11 cellular contexts compared by ENCODE assay signal in the genomic region with DNA sequence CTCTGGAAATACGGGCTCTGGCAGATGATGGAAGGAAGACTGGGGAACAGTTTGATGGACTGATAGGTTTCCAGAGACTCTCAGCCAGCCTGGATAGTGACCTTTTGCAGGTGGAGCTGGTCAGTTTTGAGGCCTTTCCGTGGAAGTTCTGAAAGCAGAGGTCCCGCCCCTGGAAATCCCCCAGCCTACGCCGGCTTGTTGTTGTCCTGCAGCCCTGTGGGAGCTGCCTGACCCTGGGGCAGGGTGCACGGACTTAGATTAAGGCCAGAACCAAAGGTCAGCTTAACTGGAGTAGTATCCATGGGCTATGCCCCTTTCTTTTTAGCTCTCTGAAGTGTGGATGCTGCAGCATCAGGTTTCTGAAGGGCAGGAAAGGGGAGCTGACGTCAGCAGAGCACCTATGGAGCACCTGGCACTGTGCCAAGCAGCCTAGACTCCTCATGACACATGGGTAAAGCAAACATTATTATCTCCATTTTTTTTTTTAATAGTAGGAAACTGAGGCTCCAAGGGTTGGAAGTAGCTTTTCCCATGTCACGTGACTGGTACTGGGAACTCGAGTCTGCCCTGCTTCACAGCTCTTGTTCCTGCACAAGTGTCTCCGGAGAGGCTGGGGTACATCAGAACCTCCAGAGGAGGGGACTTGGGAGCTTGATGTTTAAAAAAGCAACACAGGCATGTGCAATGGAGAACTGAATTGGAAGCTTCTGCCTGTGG. TPM values are rescaled to one million over a fixed set of nuclear protein-coding genes. Genes with fewer than 3 reads are reported as not detected.
A peak's percentile ranks its signal among the peaks of the same experiment; 100 is the strongest.
DNase-seq lines count a peak whose midpoint lies in the region; ATAC-seq, FAIRE-seq and TF ChIP-seq lines count a peak whose summit lies in the region.
"Had no signal": no experiment of that assay in that cellular context is flagged by ENCODE, and none has a peak within 500 bp of the region (broad histone marks: within the 10 kb centered on the region; RNA-seq: fewer than 3 reads in every experiment).

No MANE protein-coding gene starts in this region.

- in situ Hi-C loops in gastrocnemius medialis (cut with MboI; ENCODE audit: low sequenced_read_pairs in 4 of 4), result no loop called here

- WGBS in A549 (ENCODE audit: missing lambda C conversion rate), result 12% methylated on average over 10 of the region's 10 CpGs
- WGBS in endodermal cell (ENCODE audit: insufficient coverage in 1 of 2, insufficient read length in 1 of 2), 2 experiments, result 51 to 79% methylated on average over 5 to 10 of the region's 10 CpGs

- H3K4me3 ChIP-seq in A549, result no peak overlapping the region
- H3K4me3 ChIP-seq in endodermal cell (ENCODE audit: low read length), result no peak overlapping the region
- H3K4me3 ChIP-seq in gastrocnemius medialis, result no peak overlapping the region
- H3K4me3 ChIP-seq: ascending aorta had no signal

- no peak overlapping the region for H3K9ac ChIP-seq in endodermal cell (ENCODE audit: extremely low read depth, low read length, poor library complexity, severe bottlenecking)

- FAIRE-seq in A549 (lab: Jason Lieb, UNC), result no peak

- peak in 1 of 2 experiments; percentile 65; a peak in 1 of 5 replicates for TF ChIP-seq EP300 in A549 (IDR thresholded peaks at IDR 0.05)

- H3K27me3 Mint-ChIP-seq in endodermal cell (ENCODE audit: insufficient read depth), result peaks cover 6% of the 10 kb centered on the region
- no peaks in the 10 kb centered on the region for H3K27me3 Mint-ChIP-seq in effector memory CD8-positive, alpha-beta T cell

- H3K36me3 Mint-ChIP-seq in endodermal cell (ENCODE audit: low read depth), result no peaks in the 10 kb centered on the region
- H3K36me3 Mint-ChIP-seq in effector memory CD8-positive, alpha-beta T cell (ENCODE audit: insufficient read depth), result peaks cover 5% of the 10 kb centered on the region

- no peak; a peak in 1 of 5 replicates for TF ChIP-seq RAD21 in A549 (conservative IDR thresholded peaks at IDR 0.05 in 1 of 2, IDR thresholded peaks at IDR 0.05 in 1 of 2)

- no peaks in the 10 kb centered on the region for H3K36me3 ChIP-seq in endodermal cell (ENCODE audit: control insufficient read depth, insufficient read depth, low read length)
- H3K36me3 ChIP-seq in gastrocnemius medialis, result no peaks in the 10 kb centered on the region
- H3K36me3 ChIP-seq: ascending aorta had no signal

- DNase-seq in A549 (ENCODE audit: low read depth in 1 of 2, low spot score in 1 of 2) (peak in 1 of 2 experiments; percentile 92), HK-2 (ENCODE audit: unreplicated experiment) (peak; percentile 59), NCI-H446 treated with DMSO at 0.1 percent for 48 hours (lab: John Stamatoyannopoulos, UW) (peak; percentile 47), endodermal cell (peak; percentile 52), gastrocnemius medialis (no peak)
- no peak for DNase-seq in effector memory CD8-positive, alpha-beta T cell
- DNase-seq: activated CD4-positive, alpha-beta T cell treated with anti-CD3 and anti-CD28 coated beads for 1 hour had no signal

- TF ChIP-seq POLR2A in A549 (IDR thresholded peaks at IDR 0.05; ENCODE audit: low read length) (no peak), gastrocnemius medialis (IDR thresholded peaks at IDR 0.05) (no peak)

- H3K4me1 ChIP-seq in A549 (peaks cover 74% of the 10 kb centered on the region), endodermal cell (ENCODE audit: control insufficient read depth, insufficient read depth, low read length) (peaks cover 12% of the 10 kb centered on the region), gastrocnemius medialis (peaks cover 0 to 11% of the 10 kb centered on the region in 2 donors)

- ATAC-seq in A549 (peak; percentile 42 to 76), HG03439 (IDR thresholded peaks at IDR 0.05; ENCODE audit: unreplicated experiment) (no peak), gastrocnemius medialis (no peak), HG02610 (IDR thresholded peaks at IDR 0.05; ENCODE audit: unreplicated experiment) (no peak)
- no peak for ATAC-seq in effector memory CD8-positive, alpha-beta T cell (replicated peaks)

- H3K9me3 Mint-ChIP-seq in endodermal cell, result no peaks in the 10 kb centered on the region
- no peaks in the 10 kb centered on the region for H3K9me3 Mint-ChIP-seq in effector memory CD8-positive, alpha-beta T cell
- H3K9me3 Mint-ChIP-seq: nephron had no signal

- no peaks in the 10 kb centered on the region for H3K27me3 ChIP-seq in endodermal cell (ENCODE audit: control insufficient read depth, insufficient read depth, low read length, poor library complexity, severe bottlenecking)
- H3K27me3 ChIP-seq in gastrocnemius medialis, result no peaks in the 10 kb centered on the region
- H3K27me3 ChIP-seq: ascending aorta had no signal

- intact Hi-C loops in gastrocnemius medialis (cut with DNase I; ENCODE audit: low total_unique reads), result no loop called here

- TF ChIP-seq CTCF in A549 (IDR thresholded peaks at IDR 0.05), result no peak
- no peak for TF ChIP-seq CTCF in endodermal cell (conservative IDR thresholded peaks at IDR 0.05)
- no peak for TF ChIP-seq CTCF in gastrocnemius medialis (IDR thresholded peaks at IDR 0.05 in 4 of 5, conservative IDR thresholded peaks at IDR 0.05 in 1 of 5)

- POLR2A ChIA-PET in A549 (lab: Yijun Ruan, JAX), result interaction anchor here (0.6 to 3.4 kb wide), 8 partner anchors 9 to 644 kb away, joined by 3 to 45 read pairs (median 6); a partner anchor contains a TSS

- CTCF ChIA-PET in A549 (lab: Yijun Ruan, JAX), result interaction anchor here (1.0 to 48.3 kb wide), 13 partner anchors 10 to 246 kb away, joined by 3 to 774 read pairs (median 5); no protein-coding TSS in a partner anchor

- H3K4me3 Mint-ChIP-seq in endodermal cell, result no peak overlapping the region
- H3K4me3 Mint-ChIP-seq in effector memory CD8-positive, alpha-beta T cell, result no peak overlapping the region
- H3K4me3 Mint-ChIP-seq: nephron had no signal

- H3K4me1 Mint-ChIP-seq in endodermal cell, result peaks cover 32% of the 10 kb centered on the region
- peaks cover 7% of the 10 kb centered on the region in 2 donors for H3K4me1 Mint-ChIP-seq in effector memory CD8-positive, alpha-beta T cell (ENCODE audit: low read depth in 2 of 2)

- H3K4me2 ChIP-seq in A549, result peak overlapping the region; percentile 62

- H3K9me3 ChIP-seq in A549 (no peaks in the 10 kb centered on the region), endodermal cell (ENCODE audit: control insufficient read depth, low read length) (no peaks in the 10 kb centered on the region), gastrocnemius medialis (no peaks in the 10 kb centered on the region)
- H3K9me3 ChIP-seq: ascending aorta had no signal

- H3K27ac Mint-ChIP-seq in endodermal cell, result no peak overlapping the region
- no peak overlapping the region for H3K27ac Mint-ChIP-seq in effector memory CD8-positive, alpha-beta T cell

- H3K27ac ChIP-seq in A549, result peak overlapping the region; percentile 73 to 90
- peak overlapping the region; percentile 38 for H3K27ac ChIP-seq in endodermal cell (ENCODE audit: low read depth, low read length)
- no peak overlapping the region for H3K27ac ChIP-seq in gastrocnemius medialis

TF ChIP-seq in A549, 52 proteins besides CTCF, POLR2A, EP300 and RAD21 (continues in another document):
- TF ChIP-seq ZFP36 (IDR thresholded peaks at IDR 0.05; ENCODE audit: borderline replicate concordance, partially characterized antibody) (no peak), MAZ (IDR thresholded peaks at IDR 0.05; ENCODE audit: borderline replicate concordance, low read depth, low read length) (no peak), ZNF302 (CRISPR knock-in tag; IDR thresholded peaks at IDR 0.05) (peak; percentile 78; the same call in 1 of the 2 replicates), EHF (CRISPR knock-in tag; IDR thresholded peaks at IDR 0.05) (0 out of 2 replicates have a peak, but pooled peaks have one; percentile 37), CBX8 (IDR thresholded peaks at IDR 0.05) (no peak), TP53 (CRISPR knock-in tag; IDR thresholded peaks at IDR 0.05) (no peak), CEBPB (IDR thresholded peaks at IDR 0.05) (peak in 1 of 2 experiments; percentile 14; a peak in 1 of 4 replicates), NPAS2 (CRISPR knock-in tag; IDR thresholded peaks at IDR 0.05; ENCODE audit: borderline replicate concordance) (peak; percentile 43; the same call in 1 of the 2 replicates), NR3C1 (IDR thresholded peaks at IDR 0.05) (no peak)
- TF ChIP-seq, protein P1, sequence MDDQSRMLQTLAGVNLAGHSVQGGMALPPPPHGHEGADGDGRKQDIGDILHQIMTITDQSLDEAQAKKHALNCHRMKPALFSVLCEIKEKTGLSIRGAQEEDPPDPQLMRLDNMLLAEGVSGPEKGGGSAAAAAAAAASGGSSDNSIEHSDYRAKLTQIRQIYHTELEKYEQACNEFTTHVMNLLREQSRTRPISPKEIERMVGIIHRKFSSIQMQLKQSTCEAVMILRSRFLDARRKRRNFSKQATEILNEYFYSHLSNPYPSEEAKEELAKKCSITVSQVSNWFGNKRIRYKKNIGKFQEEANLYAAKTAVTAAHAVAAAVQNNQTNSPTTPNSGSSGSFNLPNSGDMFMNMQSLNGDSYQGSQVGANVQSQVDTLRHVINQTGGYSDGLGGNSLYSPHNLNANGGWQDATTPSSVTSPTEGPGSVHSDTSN (IDR thresholded peaks at IDR 0.05), result 0 out of 2 replicates have a peak, but pooled peaks have one; percentile 37
- TF ChIP-seq, protein P2, sequence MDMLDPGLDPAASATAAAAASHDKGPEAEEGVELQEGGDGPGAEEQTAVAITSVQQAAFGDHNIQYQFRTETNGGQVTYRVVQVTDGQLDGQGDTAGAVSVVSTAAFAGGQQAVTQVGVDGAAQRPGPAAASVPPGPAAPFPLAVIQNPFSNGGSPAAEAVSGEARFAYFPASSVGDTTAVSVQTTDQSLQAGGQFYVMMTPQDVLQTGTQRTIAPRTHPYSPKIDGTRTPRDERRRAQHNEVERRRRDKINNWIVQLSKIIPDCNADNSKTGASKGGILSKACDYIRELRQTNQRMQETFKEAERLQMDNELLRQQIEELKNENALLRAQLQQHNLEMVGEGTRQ (IDR thresholded peaks at IDR 0.05), result peak; percentile 92
- TF ChIP-seq, protein P3, sequence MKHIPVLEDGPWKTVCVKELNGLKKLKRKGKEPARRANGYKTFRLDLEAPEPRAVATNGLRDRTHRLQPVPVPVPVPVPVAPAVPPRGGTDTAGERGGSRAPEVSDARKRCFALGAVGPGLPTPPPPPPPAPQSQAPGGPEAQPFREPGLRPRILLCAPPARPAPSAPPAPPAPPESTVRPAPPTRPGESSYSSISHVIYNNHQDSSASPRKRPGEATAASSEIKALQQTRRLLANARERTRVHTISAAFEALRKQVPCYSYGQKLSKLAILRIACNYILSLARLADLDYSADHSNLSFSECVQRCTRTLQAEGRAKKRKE (CRISPR knock-in tag; IDR thresholded peaks at IDR 0.05; ENCODE audit: low read depth), result peak; percentile 75

RNA-seq across cellular contexts. Expression of a gene that starts 38.5 kb away (rescaled TPM):
- 21.2 and 26.8 TPM in 2 replicates for polyA plus RNA-seq in A549 (2011; rRNA removed)
- polyA plus RNA-seq in A549 (2012; cell fraction: cytosol; rRNA removed), result 26.3 and 34.1 TPM in 2 replicates
- polyA plus RNA-seq in A549 (2012; cell fraction: nucleus; rRNA removed), result 60.6 and 73.2 TPM in 2 replicates
- 40.2 to 43.4 TPM (median 40.5 TPM) in 3 replicates for polyA plus RNA-seq in A549 (2017; fragmentation: RNase III; extraction: RNeasy Plus Mini Kit Qiagen cat#74134 plus additional on column Dnase treatment)
- 20.8 and 29.5 TPM in 2 replicates for polyA minus RNA-seq in A549 (2011; rRNA and poly(A)+ RNA removed)
- total RNA-seq in endodermal cell, result 10 to 100 TPM; 13.2 to 21.2 TPM
- 16.8 TPM for polyA plus RNA-seq in endodermal cell (2013, experiment 1 of 2)
- polyA plus RNA-seq in endodermal cell (2013, experiment 2 of 2), result 18.5 TPM
- 10 to 100 TPM; 18.7 to 39.8 (median 26.1) TPM for total RNA-seq in gastrocnemius medialis

Comparison
In these comparisons a context has a peak if more than half of its experiments do, and no peak if none do; other contexts are left out.
1. ATAC-seq: peak in A549 (2 of 2); none in HG03439 (single experiment), effector memory CD8-positive, alpha-beta T cell (single experiment), gastrocnemius medialis (0 of 2) and HG02610 (single experiment).
2. DNase-seq: peak in HK-2 (single experiment), NCI-H446 treated with DMSO at 0.1 percent for 48 hours (single experiment) and endodermal cell (single experiment); none in effector memory CD8-positive, alpha-beta T cell (0 of 3) and gastrocnemius medialis (0 of 2).
3. H3K27ac ChIP-seq: peak in A549 (2 of 2) and endodermal cell (single experiment); none in gastrocnemius medialis (0 of 4).